Comparison of ENCODE assay signal across 11 cellular contexts in genomic region chr10:89241491-89242339, GRCh38. TPM values are rescaled to one million over a fixed set of nuclear protein-coding genes. Genes with fewer than 3 reads are reported as not detected.
DNase-seq lines count a peak whose midpoint lies in the region; ATAC-seq, FAIRE-seq and TF ChIP-seq lines count a peak whose summit lies in the region.
"Had no signal": no experiment of that assay in that cellular context is flagged by ENCODE, and none has a peak within 500 bp of the region (broad histone marks: within the 10 kb centered on the region; RNA-seq: fewer than 3 reads in every experiment).

No MANE protein-coding gene starts in this region.

- intact Hi-C loops in dorsolateral prefrontal cortex (cut with DNase I) = no loop called here

- peak; percentile 38 for ATAC-seq in HG03442 (IDR thresholded peaks at IDR 0.05; ENCODE audit: unreplicated experiment)
- ATAC-seq in GM18870 (IDR thresholded peaks at IDR 0.05; ENCODE audit: unreplicated experiment) = no peak

- DNase-seq in GM12891 (ENCODE audit: insufficient read length, low spot score) = no peak
- DNase-seq in dorsolateral prefrontal cortex = no peak
- peak; percentile 0 for DNase-seq in middle frontal gyrus (ENCODE audit: extremely low spot score, low spot score)
- no peak for DNase-seq in epidermal melanocyte (ENCODE audit: insufficient read length, low spot score)
- DNase-seq in NCI-H2081 (lab: John Stamatoyannopoulos, UW) = no peak
- no peak for DNase-seq in NCI-H2171 (lab: John Stamatoyannopoulos, UW)
- DNase-seq: Caco-2, stomach had no signal

- H3K4me3 ChIP-seq in dorsolateral prefrontal cortex = no peak overlapping the region
- H3K4me3 ChIP-seq: skin epidermis, stomach had no signal

- peak in 1 of 56 donors; percentile 6 for TF ChIP-seq CTCF in dorsolateral prefrontal cortex (IDR thresholded peaks at IDR 0.05 in 54 of 56, conservative IDR thresholded peaks at IDR 0.05 in 2 of 56; ENCODE audit: low read depth in 1 of 56, partially characterized antibody in 56 of 56)

- FAIRE-seq in GM12891 (lab: Jason Lieb, UNC) = peak; percentile 81

- TF ChIP-seq POLR2A in GM12891 (IDR thresholded peaks at IDR 0.05; ENCODE audit: low read depth, low read length) = no peak

- H3K27me3 ChIP-seq in dorsolateral prefrontal cortex = no peaks in the 10 kb centered on the region
- H3K27me3 ChIP-seq: stomach had no signal

- peak overlapping the region in 46 of 59 donors; percentile 1 to 72 (median 48) for H3K27ac ChIP-seq in dorsolateral prefrontal cortex

TF ChIP-seq in GM12891, 5 proteins besides CTCF, POLR2A, EP300 and RAD21:
- TF ChIP-seq SPI1 (IDR thresholded peaks at IDR 0.05; ENCODE audit: low read depth, low read length) (0 out of 2 replicates have a peak, but pooled peaks have one; percentile 11), PAX5 (IDR thresholded peaks at IDR 0.05; ENCODE audit: insufficient read depth, low read length, severe bottlenecking) (no peak), TAF1 (IDR thresholded peaks at IDR 0.05; ENCODE audit: low read depth, low read length) (no peak), POLR2AphosphoS5 (IDR thresholded peaks at IDR 0.05; ENCODE audit: low read depth, low read length) (no peak), POU2F2 (IDR thresholded peaks at IDR 0.05; ENCODE audit: low read depth, low read length) (no peak)

RNA-seq across cellular contexts. Expression of gene LIPA, which starts 9.9 kb away (rescaled TPM):
- polyA plus RNA-seq in GM12891 (2012; ENCODE audit: low read depth, missing spikeins) = 22.6 TPM
- total RNA-seq in dorsolateral prefrontal cortex = 100 to 1,000 TPM in 33 of 120 experiments, 10 to 100 TPM in 87; 39.5 to 269 (median 82.3) TPM

RNA-seq across cellular contexts. Expression of gene CH25H, which starts 34.6 kb away (rescaled TPM):
- not detected for polyA plus RNA-seq in GM12891 (2012; ENCODE audit: low read depth, missing spikeins)
- total RNA-seq in dorsolateral prefrontal cortex = 1 to 10 TPM in 108 of 120 experiments, under 1 TPM in 12; 0.35 to 8.8 (median 2.3) TPM
- total RNA-seq: Caco-2 had no signal
